1 cellular context compared by ENCODE assay signal in the genomic region with DNA sequence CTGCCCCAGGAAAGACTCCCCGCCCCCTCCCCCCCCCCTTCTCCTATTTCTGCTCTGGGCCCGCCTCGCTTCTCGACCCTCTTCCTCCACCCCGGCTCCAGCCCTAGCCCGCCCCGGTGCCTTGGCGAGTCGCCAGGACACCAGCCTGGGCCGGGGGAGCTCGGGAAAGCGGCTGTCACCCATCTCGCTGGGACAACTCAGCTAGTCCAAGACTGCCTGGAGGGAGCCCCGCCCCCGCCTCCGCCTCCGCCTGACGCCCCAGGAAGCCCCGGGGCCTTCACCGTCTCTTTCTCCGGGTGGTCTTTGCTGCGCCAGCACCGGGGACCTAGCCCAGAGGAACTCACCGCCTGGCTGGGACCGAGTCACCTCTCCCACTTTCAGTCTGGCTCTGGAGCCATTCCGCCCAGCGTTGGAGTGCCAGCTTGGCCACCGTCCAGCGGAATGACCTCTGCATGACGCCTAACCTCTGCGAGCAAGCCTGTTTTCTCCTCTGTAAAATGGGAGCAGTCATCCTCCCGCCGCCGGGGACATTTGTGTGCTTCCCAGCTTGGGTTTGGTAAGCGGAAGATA.
TF ChIP-seq lines count a peak whose summit lies in the region.

No MANE protein-coding gene starts in this region.

TF ChIP-seq in K562, 482 proteins besides CTCF, POLR2A, EP300 and RAD21 (continued from another document and continues in another):
- TF ChIP-seq, protein P1, sequence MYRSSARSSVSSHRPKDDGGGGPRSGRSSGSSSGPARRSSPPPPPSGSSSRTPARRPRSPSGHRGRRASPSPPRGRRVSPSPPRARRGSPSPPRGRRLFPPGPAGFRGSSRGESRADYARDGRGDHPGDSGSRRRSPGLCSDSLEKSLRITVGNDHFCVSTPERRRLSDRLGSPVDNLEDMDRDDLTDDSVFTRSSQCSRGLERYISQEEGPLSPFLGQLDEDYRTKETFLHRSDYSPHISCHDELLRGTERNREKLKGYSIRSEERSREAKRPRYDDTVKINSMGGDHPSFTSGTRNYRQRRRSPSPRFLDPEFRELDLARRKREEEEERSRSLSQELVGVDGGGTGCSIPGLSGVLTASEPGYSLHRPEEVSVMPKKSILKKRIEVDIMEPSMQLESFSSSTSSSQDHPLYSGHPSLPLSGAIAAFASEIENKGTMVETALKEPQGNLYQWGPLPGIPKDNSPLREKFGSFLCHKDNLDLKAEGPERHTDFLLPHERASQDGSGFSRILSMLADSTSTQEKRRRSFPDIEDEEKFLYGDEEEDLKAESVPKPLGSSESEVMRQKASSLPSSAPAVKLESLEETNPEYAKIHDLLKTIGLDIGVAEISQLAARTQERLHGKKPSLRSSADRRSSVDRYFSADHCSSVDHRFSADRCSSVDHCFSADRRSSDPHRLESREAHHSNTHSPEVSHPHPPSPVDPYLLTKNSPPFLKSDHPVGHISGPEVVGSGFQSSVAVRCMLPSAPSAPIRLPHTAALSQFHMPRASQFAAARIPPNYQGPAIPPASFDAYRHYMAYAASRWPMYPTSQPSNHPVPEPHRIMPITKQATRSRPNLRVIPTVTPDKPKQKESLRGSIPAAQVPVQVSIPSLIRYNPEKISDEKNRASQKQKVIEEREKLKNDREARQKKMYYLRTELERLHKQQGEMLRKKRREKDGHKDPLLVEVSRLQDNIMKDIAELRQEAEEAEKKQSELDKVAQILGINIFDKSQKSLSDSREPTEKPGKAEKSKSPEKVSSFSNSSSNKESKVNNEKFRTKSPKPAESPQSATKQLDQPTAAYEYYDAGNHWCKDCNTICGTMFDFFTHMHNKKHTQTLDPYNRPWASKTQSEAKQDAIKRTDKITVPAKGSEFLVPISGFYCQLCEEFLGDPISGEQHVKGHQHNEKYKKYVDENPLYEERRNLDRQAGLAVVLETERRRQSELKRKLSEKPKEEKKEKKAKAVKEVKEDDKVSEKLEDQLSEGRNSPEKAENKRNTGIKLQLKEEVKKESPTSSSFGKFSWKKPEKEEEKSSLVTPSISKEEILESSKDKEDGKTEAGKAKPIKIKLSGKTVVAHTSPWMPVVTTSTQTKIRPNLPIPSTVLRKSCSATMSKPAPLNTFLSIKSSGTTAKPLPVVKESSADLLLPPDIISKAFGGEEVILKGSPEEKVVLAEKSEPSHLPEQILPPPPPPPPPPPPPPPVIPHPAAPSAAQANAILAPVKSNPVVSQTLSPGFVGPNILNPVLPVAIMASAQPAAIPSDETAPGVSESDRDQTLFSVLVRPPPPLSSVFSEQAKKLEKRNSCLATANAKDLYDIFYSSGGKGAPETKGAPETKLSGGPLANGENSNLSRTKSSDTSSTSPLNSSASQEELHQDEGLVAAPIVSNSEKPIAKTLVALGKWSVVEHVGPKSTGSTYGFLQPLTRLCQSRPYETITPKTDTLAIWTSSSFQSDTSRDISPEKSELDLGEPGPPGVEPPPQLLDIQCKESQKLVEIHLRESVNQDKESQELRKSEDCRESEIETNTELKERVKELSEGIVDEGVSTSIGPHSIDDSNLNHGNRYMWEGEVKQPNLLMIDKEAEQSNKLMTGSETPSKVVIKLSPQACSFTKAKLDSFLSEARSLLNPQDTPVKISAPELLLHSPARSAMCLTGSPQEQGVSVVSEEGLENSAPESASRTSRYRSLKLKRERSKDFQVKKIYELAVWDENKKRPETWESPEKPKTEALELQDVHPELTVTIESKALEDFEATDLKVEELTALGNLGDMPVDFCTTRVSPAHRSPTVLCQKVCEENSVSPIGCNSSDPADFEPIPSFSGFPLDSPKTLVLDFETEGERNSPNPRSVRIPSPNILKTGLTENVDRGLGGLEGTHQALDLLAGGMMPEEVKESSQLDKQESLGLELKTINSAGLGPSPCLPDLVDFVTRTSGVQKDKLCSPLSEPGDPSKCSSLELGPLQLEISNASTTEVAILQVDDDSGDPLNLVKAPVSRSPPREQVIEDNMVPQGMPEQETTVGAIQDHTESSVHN (IDR thresholded peaks at IDR 0.05; ENCODE audit: borderline replicate concordance in 1 of 2, low read depth in 1 of 2): no peak
- TF ChIP-seq ZNF23 (CRISPR knock-in tag; IDR thresholded peaks at IDR 0.05) (no peak), ZZZ3 (IDR thresholded peaks at IDR 0.05) (no peak), ZNF165 (CRISPR knock-in tag; IDR thresholded peaks at IDR 0.05; ENCODE audit: borderline replicate concordance) (0 out of 2 replicates have a peak, but pooled peaks have one; percentile 11), ERF (CRISPR knock-in tag; IDR thresholded peaks at IDR 0.05) (peak; percentile 73), STAT5A (IDR thresholded peaks at IDR 0.05; ENCODE audit: borderline replicate concordance, low read length) (no peak), MYC (IDR thresholded peaks at IDR 0.05; ENCODE audit: low read depth, low read length) (no peak), MYC (CRISPR knock-in tag; IDR thresholded peaks at IDR 0.05; ENCODE audit: borderline replicate concordance, low read depth) (no peak), ZNF717 (CRISPR knock-in tag; IDR thresholded peaks at IDR 0.05) (no peak), MCM2 (IDR thresholded peaks at IDR 0.05; ENCODE audit: low read depth) (no peak), EGR1 (conservative IDR thresholded peaks at IDR 0.05) (peak; percentile 94), CCAR2 (IDR thresholded peaks at IDR 0.05; ENCODE audit: low read depth, low read length) (no peak), KAT2B (IDR thresholded peaks at IDR 0.05; ENCODE audit: low read depth, low read length) (no peak), ZNF212 (CRISPR knock-in tag; IDR thresholded peaks at IDR 0.05) (no peak), ZNF785 (CRISPR knock-in tag; IDR thresholded peaks at IDR 0.05) (no peak), EHMT2 (IDR thresholded peaks at IDR 0.05) (no peak), TFAP4 (CRISPR knock-in tag; IDR thresholded peaks at IDR 0.05; ENCODE audit: borderline replicate concordance) (0 out of 2 replicates have a peak, but pooled peaks have one; percentile 32), RBFOX2 (IDR thresholded peaks at IDR 0.05; ENCODE audit: low read depth, low read length) (no peak; the same call in 1 of the 2 replicates), CREB1 (IDR thresholded peaks at IDR 0.05) (no peak), CREB1 (CRISPR knock-in tag; IDR thresholded peaks at IDR 0.05) (peak; percentile 65; the same call in 1 of the 2 replicates), HNRNPH1 (optimal IDR thresholded peaks at IDR 0.05; ENCODE audit: low read depth, low read length) (no peak), ZNF436 (CRISPR knock-in tag; IDR thresholded peaks at IDR 0.05) (no peak), SMAD4 (CRISPR knock-in tag; conservative IDR thresholded peaks at IDR 0.05) (no peak; the same call in 1 of the 2 replicates), SIN3B (IDR thresholded peaks at IDR 0.05; ENCODE audit: low read depth) (0 out of 2 replicates have a peak, but pooled peaks have one; percentile 33), NFE2 (IDR thresholded peaks at IDR 0.05; ENCODE audit: low read depth) (no peak), UBTF (IDR thresholded peaks at IDR 0.05; ENCODE audit: borderline replicate concordance in 1 of 2, low read depth in 2 of 2, low read length in 2 of 2) (0 out of 4 replicates have a peak, but pooled peaks of 1 of the 2 experiments have one; percentile 31), FOXJ3 (CRISPR knock-in tag; IDR thresholded peaks at IDR 0.05) (no peak), MAZ (CRISPR knock-in tag; conservative IDR thresholded peaks at IDR 0.05 in 1 of 2, IDR thresholded peaks at IDR 0.05 in 1 of 2) (peak in 1 of 2 experiments; percentile 55; a peak in 1 of 4 replicates), POLR2G (IDR thresholded peaks at IDR 0.05; ENCODE audit: low read depth, low read length) (peak; percentile 67; the same call in 1 of the 2 replicates), ZKSCAN8 (CRISPR knock-in tag; IDR thresholded peaks at IDR 0.05) (no peak), MCM7 (IDR thresholded peaks at IDR 0.05) (no peak), ZFX (CRISPR knock-in tag; IDR thresholded peaks at IDR 0.05) (peak; percentile 44; the same call in 1 of the 2 replicates), JUNB (CRISPR knock-in tag; conservative IDR thresholded peaks at IDR 0.05) (no peak), ZNF583 (CRISPR knock-in tag; IDR thresholded peaks at IDR 0.05) (0 out of 2 replicates have a peak, but pooled peaks have one; percentile 66), U2AF2 (optimal IDR thresholded peaks at IDR 0.05; ENCODE audit: low read depth, low read length) (no peak), PHF21A (IDR thresholded peaks at IDR 0.05; ENCODE audit: borderline replicate concordance, low read depth) (no peak)
- TF ChIP-seq, protein P2, sequence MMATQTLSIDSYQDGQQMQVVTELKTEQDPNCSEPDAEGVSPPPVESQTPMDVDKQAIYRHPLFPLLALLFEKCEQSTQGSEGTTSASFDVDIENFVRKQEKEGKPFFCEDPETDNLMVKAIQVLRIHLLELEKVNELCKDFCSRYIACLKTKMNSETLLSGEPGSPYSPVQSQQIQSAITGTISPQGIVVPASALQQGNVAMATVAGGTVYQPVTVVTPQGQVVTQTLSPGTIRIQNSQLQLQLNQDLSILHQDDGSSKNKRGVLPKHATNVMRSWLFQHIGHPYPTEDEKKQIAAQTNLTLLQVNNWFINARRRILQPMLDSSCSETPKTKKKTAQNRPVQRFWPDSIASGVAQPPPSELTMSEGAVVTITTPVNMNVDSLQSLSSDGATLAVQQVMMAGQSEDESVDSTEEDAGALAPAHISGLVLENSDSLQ (IDR thresholded peaks at IDR 0.05): 0 out of 2 replicates have a peak, but pooled peaks have one; percentile 4
- TF ChIP-seq, protein P3, sequence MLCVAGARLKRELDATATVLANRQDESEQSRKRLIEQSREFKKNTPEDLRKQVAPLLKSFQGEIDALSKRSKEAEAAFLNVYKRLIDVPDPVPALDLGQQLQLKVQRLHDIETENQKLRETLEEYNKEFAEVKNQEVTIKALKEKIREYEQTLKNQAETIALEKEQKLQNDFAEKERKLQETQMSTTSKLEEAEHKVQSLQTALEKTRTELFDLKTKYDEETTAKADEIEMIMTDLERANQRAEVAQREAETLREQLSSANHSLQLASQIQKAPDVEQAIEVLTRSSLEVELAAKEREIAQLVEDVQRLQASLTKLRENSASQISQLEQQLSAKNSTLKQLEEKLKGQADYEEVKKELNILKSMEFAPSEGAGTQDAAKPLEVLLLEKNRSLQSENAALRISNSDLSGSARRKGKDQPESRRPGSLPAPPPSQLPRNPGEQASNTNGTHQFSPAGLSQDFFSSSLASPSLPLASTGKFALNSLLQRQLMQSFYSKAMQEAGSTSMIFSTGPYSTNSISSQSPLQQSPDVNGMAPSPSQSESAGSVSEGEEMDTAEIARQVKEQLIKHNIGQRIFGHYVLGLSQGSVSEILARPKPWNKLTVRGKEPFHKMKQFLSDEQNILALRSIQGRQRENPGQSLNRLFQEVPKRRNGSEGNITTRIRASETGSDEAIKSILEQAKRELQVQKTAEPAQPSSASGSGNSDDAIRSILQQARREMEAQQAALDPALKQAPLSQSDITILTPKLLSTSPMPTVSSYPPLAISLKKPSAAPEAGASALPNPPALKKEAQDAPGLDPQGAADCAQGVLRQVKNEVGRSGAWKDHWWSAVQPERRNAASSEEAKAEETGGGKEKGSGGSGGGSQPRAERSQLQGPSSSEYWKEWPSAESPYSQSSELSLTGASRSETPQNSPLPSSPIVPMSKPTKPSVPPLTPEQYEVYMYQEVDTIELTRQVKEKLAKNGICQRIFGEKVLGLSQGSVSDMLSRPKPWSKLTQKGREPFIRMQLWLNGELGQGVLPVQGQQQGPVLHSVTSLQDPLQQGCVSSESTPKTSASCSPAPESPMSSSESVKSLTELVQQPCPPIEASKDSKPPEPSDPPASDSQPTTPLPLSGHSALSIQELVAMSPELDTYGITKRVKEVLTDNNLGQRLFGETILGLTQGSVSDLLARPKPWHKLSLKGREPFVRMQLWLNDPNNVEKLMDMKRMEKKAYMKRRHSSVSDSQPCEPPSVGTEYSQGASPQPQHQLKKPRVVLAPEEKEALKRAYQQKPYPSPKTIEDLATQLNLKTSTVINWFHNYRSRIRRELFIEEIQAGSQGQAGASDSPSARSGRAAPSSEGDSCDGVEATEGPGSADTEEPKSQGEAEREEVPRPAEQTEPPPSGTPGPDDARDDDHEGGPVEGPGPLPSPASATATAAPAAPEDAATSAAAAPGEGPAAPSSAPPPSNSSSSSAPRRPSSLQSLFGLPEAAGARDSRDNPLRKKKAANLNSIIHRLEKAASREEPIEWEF (CRISPR knock-in tag; IDR thresholded peaks at IDR 0.05): no peak
- TF ChIP-seq, protein P4, sequence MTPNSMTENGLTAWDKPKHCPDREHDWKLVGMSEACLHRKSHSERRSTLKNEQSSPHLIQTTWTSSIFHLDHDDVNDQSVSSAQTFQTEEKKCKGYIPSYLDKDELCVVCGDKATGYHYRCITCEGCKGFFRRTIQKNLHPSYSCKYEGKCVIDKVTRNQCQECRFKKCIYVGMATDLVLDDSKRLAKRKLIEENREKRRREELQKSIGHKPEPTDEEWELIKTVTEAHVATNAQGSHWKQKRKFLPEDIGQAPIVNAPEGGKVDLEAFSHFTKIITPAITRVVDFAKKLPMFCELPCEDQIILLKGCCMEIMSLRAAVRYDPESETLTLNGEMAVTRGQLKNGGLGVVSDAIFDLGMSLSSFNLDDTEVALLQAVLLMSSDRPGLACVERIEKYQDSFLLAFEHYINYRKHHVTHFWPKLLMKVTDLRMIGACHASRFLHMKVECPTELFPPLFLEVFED (CRISPR knock-in tag; conservative IDR thresholded peaks at IDR 0.05): 0 out of 2 replicates have a peak, but pooled peaks have one; percentile 41
- TF ChIP-seq, protein P5, sequence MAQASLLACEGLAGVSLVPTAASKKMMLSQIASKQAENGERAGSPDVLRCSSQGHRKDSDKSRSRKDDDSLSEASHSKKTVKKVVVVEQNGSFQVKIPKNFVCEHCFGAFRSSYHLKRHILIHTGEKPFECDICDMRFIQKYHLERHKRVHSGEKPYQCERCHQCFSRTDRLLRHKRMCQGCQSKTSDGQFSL (CRISPR knock-in tag; IDR thresholded peaks at IDR 0.05): 0 out of 2 replicates have a peak, but pooled peaks have one; percentile 9
- TF ChIP-seq, protein P5 (tag; IDR thresholded peaks at IDR 0.05): no peak; a peak in 2 of 4 replicates
